ENCODE assay signal across 1 cellular context in the genomic region with DNA sequence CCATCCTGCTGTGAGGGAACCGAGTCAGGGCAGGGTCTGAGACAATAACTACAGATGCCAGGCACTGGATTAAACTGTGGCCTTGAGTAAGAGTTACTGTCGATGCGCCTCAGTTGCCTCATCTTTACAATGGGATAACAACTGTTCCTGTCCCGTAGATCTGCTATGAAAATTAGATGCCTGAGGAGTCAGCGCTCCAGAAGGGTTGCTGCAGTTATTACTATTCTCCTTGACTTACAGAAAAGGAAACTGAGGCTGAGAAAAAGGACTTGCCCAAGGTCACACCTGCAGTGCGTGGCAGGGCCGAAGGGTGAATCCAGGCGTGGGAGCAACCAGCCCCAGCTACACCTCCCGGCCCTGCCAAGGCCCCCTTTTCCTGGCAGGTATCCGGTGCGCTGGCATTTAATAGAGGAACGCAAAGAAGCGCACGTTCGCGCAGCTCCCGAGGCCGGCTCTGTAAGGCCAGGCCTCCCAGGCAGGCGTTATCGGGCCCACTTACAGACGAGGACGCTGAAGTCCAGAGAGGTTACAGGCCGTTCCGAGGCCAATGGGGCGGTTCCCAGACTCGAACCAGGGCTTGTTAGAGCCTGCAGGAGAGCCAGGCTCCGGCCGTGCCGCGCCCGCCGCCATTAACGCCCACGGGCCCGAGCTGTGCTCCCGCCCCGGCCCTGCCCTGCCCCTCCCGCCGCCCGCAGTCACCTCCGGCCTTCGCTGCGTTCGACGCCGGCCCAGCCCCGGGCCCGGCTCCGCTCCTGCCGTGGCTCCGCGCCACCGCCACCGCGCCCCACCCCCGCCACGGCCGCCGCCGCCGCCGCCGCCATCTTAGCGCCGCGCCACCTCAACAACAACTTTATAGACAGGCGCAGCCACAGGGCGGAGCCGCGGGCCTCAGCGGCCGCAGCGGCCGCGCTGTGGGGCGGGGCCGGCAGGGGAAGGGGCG.
A peak's percentile ranks its signal among the peaks of the same experiment; 100 is the strongest.
TF ChIP-seq lines count a peak whose summit lies in the region.

Gene C11orf68, minus strand, starts transcription at position 852 of the 940 bp plus-strand sequence. Its CDS starts 31 bp downstream, at position 821.

TF ChIP-seq in K562, 482 proteins besides CTCF, POLR2A, EP300 and RAD21 (continued from another document and continues in another):
- TF ChIP-seq CHD4 (IDR thresholded peaks at IDR 0.05; ENCODE audit: insufficient read depth, insufficient replicate concordance, low read depth, low read length, poor library complexity, severe bottlenecking), result no peak
- TF ChIP-seq TAL1 (IDR thresholded peaks at IDR 0.05), result no peak
- TF ChIP-seq TEAD4 (IDR thresholded peaks at IDR 0.05; ENCODE audit: low read length), result no peak
- no peak; the same call in 1 of the 2 replicates for TF ChIP-seq TEAD4 (CRISPR knock-in tag; IDR thresholded peaks at IDR 0.05; ENCODE audit: borderline replicate concordance)
- no peak for TF ChIP-seq CREBBP (IDR thresholded peaks at IDR 0.05; ENCODE audit: low read depth, low read length)
- TF ChIP-seq POLR2B (IDR thresholded peaks at IDR 0.05; ENCODE audit: low read depth, partially characterized antibody), result no peak
- TF ChIP-seq CC2D1A (IDR thresholded peaks at IDR 0.05), result no peak
- peak; percentile 71; the same call in 1 of the 2 replicates for TF ChIP-seq ADNP (tag; IDR thresholded peaks at IDR 0.05)
- TF ChIP-seq NFRKB (IDR thresholded peaks at IDR 0.05; ENCODE audit: low read depth), result peak; percentile 45
- TF ChIP-seq NONO (IDR thresholded peaks at IDR 0.05; ENCODE audit: low read depth in 2 of 2, low read length in 1 of 2), result peak in 1 of 2 experiments; percentile 74; a peak in 2 of 4 replicates
- peak; percentile 15; the same call in 1 of the 2 replicates for TF ChIP-seq CGGBP1 (CRISPR knock-in tag; IDR thresholded peaks at IDR 0.05)
- TF ChIP-seq, protein P1, sequence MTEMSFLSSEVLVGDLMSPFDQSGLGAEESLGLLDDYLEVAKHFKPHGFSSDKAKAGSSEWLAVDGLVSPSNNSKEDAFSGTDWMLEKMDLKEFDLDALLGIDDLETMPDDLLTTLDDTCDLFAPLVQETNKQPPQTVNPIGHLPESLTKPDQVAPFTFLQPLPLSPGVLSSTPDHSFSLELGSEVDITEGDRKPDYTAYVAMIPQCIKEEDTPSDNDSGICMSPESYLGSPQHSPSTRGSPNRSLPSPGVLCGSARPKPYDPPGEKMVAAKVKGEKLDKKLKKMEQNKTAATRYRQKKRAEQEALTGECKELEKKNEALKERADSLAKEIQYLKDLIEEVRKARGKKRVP (CRISPR knock-in tag; IDR thresholded peaks at IDR 0.05), result 0 out of 2 replicates have a peak, but pooled peaks have one; percentile 34
- TF ChIP-seq, protein P2, sequence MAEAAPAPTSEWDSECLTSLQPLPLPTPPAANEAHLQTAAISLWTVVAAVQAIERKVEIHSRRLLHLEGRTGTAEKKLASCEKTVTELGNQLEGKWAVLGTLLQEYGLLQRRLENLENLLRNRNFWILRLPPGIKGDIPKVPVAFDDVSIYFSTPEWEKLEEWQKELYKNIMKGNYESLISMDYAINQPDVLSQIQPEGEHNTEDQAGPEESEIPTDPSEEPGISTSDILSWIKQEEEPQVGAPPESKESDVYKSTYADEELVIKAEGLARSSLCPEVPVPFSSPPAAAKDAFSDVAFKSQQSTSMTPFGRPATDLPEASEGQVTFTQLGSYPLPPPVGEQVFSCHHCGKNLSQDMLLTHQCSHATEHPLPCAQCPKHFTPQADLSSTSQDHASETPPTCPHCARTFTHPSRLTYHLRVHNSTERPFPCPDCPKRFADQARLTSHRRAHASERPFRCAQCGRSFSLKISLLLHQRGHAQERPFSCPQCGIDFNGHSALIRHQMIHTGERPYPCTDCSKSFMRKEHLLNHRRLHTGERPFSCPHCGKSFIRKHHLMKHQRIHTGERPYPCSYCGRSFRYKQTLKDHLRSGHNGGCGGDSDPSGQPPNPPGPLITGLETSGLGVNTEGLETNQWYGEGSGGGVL (CRISPR knock-in tag; IDR thresholded peaks at IDR 0.05), result no peak
- TF ChIP-seq, protein P3, sequence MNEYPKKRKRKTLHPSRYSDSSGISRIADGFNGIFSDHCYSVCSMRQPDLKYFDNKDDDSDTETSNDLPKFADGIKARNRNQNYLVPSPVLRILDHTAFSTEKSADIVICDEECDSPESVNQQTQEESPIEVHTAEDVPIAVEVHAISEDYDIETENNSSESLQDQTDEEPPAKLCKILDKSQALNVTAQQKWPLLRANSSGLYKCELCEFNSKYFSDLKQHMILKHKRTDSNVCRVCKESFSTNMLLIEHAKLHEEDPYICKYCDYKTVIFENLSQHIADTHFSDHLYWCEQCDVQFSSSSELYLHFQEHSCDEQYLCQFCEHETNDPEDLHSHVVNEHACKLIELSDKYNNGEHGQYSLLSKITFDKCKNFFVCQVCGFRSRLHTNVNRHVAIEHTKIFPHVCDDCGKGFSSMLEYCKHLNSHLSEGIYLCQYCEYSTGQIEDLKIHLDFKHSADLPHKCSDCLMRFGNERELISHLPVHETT (CRISPR knock-in tag; conservative IDR thresholded peaks at IDR 0.05 in 1 of 2, IDR thresholded peaks at IDR 0.05 in 1 of 2), result peak in 1 of 2 experiments; percentile 98; a peak in 2 of 4 replicates
- no peak for TF ChIP-seq MTF1 (CRISPR knock-in tag; IDR thresholded peaks at IDR 0.05; ENCODE audit: borderline replicate concordance)
- no peak for TF ChIP-seq ARHGAP35 (IDR thresholded peaks at IDR 0.05; ENCODE audit: partially characterized antibody)
- TF ChIP-seq ZNF740 (CRISPR knock-in tag; IDR thresholded peaks at IDR 0.05), result no peak
- no peak for TF ChIP-seq ZNF740 (tag; IDR thresholded peaks at IDR 0.05)
- no peak for TF ChIP-seq RNF2 (IDR thresholded peaks at IDR 0.05)
- TF ChIP-seq ZNF644 (tag; IDR thresholded peaks at IDR 0.05; ENCODE audit: low read depth), result no peak
- TF ChIP-seq TBP (optimal IDR thresholded peaks at IDR 0.05; ENCODE audit: low read depth, low read length), result peak; percentile 59
- no peak for TF ChIP-seq MYNN (IDR thresholded peaks at IDR 0.05)
- TF ChIP-seq MYNN (CRISPR knock-in tag; IDR thresholded peaks at IDR 0.05), result no peak
- TF ChIP-seq CCAR2 (IDR thresholded peaks at IDR 0.05; ENCODE audit: low read depth, low read length), result no peak
- TF ChIP-seq RBM25 (IDR thresholded peaks at IDR 0.05; ENCODE audit: low read depth, low read length, severe bottlenecking), result peak; percentile 94
- no peak for TF ChIP-seq ZNF57 (CRISPR knock-in tag; IDR thresholded peaks at IDR 0.05)
- no peak for TF ChIP-seq CAMTA2 (CRISPR knock-in tag; conservative IDR thresholded peaks at IDR 0.05)
- TF ChIP-seq KDM4B (IDR thresholded peaks at IDR 0.05; ENCODE audit: borderline replicate concordance in 2 of 2, low read depth in 1 of 2), result no peak
- no peak for TF ChIP-seq REST (CRISPR knock-in tag; IDR thresholded peaks at IDR 0.05; ENCODE audit: low read depth)
- no peak for TF ChIP-seq ZNF184 (CRISPR knock-in tag; IDR thresholded peaks at IDR 0.05)
- TF ChIP-seq RFX7 (CRISPR knock-in tag; IDR thresholded peaks at IDR 0.05), result no peak
- no peak for TF ChIP-seq RFX5 (IDR thresholded peaks at IDR 0.05; ENCODE audit: low read depth, low read length)
- TF ChIP-seq PPARD (CRISPR knock-in tag; IDR thresholded peaks at IDR 0.05), result no peak
- TF ChIP-seq RUNX1 (IDR thresholded peaks at IDR 0.05; ENCODE audit: low read depth), result no peak
- TF ChIP-seq PRPF4 (IDR thresholded peaks at IDR 0.05; ENCODE audit: insufficient read depth, low read depth, low read length, poor library complexity, severe bottlenecking), result peak; percentile 76
- no peak for TF ChIP-seq ZNF561 (CRISPR knock-in tag; conservative IDR thresholded peaks at IDR 0.05)
- TF ChIP-seq ZBTB5 (IDR thresholded peaks at IDR 0.05), result no peak
- TF ChIP-seq, protein P4, sequence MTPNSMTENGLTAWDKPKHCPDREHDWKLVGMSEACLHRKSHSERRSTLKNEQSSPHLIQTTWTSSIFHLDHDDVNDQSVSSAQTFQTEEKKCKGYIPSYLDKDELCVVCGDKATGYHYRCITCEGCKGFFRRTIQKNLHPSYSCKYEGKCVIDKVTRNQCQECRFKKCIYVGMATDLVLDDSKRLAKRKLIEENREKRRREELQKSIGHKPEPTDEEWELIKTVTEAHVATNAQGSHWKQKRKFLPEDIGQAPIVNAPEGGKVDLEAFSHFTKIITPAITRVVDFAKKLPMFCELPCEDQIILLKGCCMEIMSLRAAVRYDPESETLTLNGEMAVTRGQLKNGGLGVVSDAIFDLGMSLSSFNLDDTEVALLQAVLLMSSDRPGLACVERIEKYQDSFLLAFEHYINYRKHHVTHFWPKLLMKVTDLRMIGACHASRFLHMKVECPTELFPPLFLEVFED (CRISPR knock-in tag; conservative IDR thresholded peaks at IDR 0.05), result no peak
- 0 out of 2 replicates have a peak, but pooled peaks have one; percentile 29 for TF ChIP-seq TFAP4 (CRISPR knock-in tag; IDR thresholded peaks at IDR 0.05; ENCODE audit: borderline replicate concordance)
- TF ChIP-seq TAF1 (IDR thresholded peaks at IDR 0.05; ENCODE audit: control insufficient read depth, extremely low read depth, insufficient read depth, low read length, severe bottlenecking), result peak; percentile 81
- no peak for TF ChIP-seq ZNF274 (IDR thresholded peaks at IDR 0.05; ENCODE audit: borderline replicate concordance, low read depth, low read length)
- no peak for TF ChIP-seq HNRNPK (IDR thresholded peaks at IDR 0.05; ENCODE audit: low read depth, low read length, poor library complexity, severe bottlenecking)
- TF ChIP-seq BCL6 (CRISPR knock-in tag; IDR thresholded peaks at IDR 0.05), result no peak
- TF ChIP-seq TCF15 (CRISPR knock-in tag; IDR thresholded peaks at IDR 0.05), result no peak
- no peak; the same call in 1 of the 2 replicates for TF ChIP-seq ZNF121 (CRISPR knock-in tag; conservative IDR thresholded peaks at IDR 0.05)
- TF ChIP-seq, protein P5, sequence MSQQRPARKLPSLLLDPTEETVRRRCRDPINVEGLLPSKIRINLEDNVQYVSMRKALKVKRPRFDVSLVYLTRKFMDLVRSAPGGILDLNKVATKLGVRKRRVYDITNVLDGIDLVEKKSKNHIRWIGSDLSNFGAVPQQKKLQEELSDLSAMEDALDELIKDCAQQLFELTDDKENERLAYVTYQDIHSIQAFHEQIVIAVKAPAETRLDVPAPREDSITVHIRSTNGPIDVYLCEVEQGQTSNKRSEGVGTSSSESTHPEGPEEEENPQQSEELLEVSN (IDR thresholded peaks at IDR 0.05; ENCODE audit: borderline replicate concordance in 1 of 2, extremely low read depth in 1 of 2, insufficient read depth in 1 of 2, insufficient read length in 1 of 2, low read depth in 1 of 2, low read length in 1 of 2, poor library complexity in 1 of 2, severe bottlenecking in 1 of 2), result peak in 1 of 2 experiments; percentile 46
- TF ChIP-seq ZNF282 (CRISPR knock-in tag; IDR thresholded peaks at IDR 0.05), result no peak
- TF ChIP-seq NRF1 (conservative IDR thresholded peaks at IDR 0.05 in 1 of 2, IDR thresholded peaks at IDR 0.05 in 1 of 2), result peak; percentile 66 to 72
- no peak for TF ChIP-seq POU5F1 (IDR thresholded peaks at IDR 0.05; ENCODE audit: borderline replicate concordance, low read depth, low read length, partially characterized antibody)
